Comparison of ENCODE assay signal across 19 cellular contexts in the genomic region with DNA sequence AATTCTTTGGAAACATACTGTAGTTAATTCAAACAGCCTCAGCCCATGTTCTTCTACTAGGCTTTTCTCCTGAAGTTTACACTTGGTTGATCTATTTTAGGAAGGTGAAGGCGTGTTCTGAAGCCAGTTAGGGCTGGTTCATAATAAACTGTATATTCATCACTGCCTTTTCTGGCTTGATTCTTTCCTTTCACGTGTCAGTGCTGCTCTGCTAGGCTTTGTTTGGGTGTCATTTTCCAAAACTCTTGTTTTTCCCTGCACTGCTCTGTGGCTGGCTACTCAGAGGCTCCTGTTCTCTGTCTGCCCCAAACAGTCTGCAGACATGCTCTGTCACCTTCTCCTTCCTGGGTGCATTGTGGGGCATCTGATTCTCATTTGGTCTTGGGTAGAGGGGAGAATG.
DNase-seq lines count a peak whose midpoint lies in the region; ATAC-seq, FAIRE-seq and TF ChIP-seq lines count a peak whose summit lies in the region.
"Had no signal": no experiment of that assay in that cellular context is flagged by ENCODE, and none has a peak within 500 bp of the region (broad histone marks: within the 10 kb centered on the region; RNA-seq: fewer than 3 reads in every experiment).

No MANE protein-coding gene starts in this region.

- no peak overlapping the region for H3K4me3 Mint-ChIP-seq in MCF 10A (ENCODE audit: unreplicated experiment)
- H3K4me3 Mint-ChIP-seq in mesothelial cell of epicardium = no peak overlapping the region

- CTCF ChIA-PET in MCF 10A (lab: Yijun Ruan, JAX) = no interaction called here

- H3K27ac Mint-ChIP-seq in MCF 10A (ENCODE audit: low read depth, unreplicated experiment) (peak overlapping the region; percentile 77), mesothelial cell of epicardium (peak overlapping the region; percentile 74)

- H3K36me3 Mint-ChIP-seq in MCF 10A (ENCODE audit: insufficient read depth, unreplicated experiment) = no peaks in the 10 kb centered on the region
- no peaks in the 10 kb centered on the region for H3K36me3 Mint-ChIP-seq in mesothelial cell of epicardium

- H3K4me3 ChIP-seq in breast epithelium (no peak overlapping the region), stomach smooth muscle (ENCODE audit: low read length in 2 of 2) (no peak overlapping the region), small intestine (ENCODE audit: low read depth in 1 of 2, low read length in 2 of 2) (no peak overlapping the region)
- H3K4me3 ChIP-seq: A549, body of pancreas had no signal

- no peak overlapping the region for H3K27ac ChIP-seq in breast epithelium
- H3K27ac ChIP-seq in stomach smooth muscle (ENCODE audit: low read length) = peak overlapping the region; percentile 24
- H3K27ac ChIP-seq in small intestine (ENCODE audit: low read depth in 1 of 2, low read length in 1 of 2) = no peak overlapping the region
- H3K27ac ChIP-seq: body of pancreas, foreskin keratinocyte had no signal

- H3K9me3 Mint-ChIP-seq in MCF 10A (ENCODE audit: unreplicated experiment) (no peaks in the 10 kb centered on the region), mesothelial cell of epicardium (no peaks in the 10 kb centered on the region)

- H3K27me3 Mint-ChIP-seq in MCF 10A (ENCODE audit: insufficient read depth, unreplicated experiment) (no peaks in the 10 kb centered on the region), mesothelial cell of epicardium (ENCODE audit: low read depth) (no peaks in the 10 kb centered on the region)

- TF ChIP-seq POLR2A in breast epithelium (IDR thresholded peaks at IDR 0.05) = no peak

- H3K27me3 ChIP-seq in breast epithelium (no peaks in the 10 kb centered on the region), stomach smooth muscle (ENCODE audit: control insufficient read depth in 1 of 2, insufficient read depth in 2 of 2, low read length in 2 of 2) (no peaks in the 10 kb centered on the region), small intestine (ENCODE audit: control insufficient read depth in 2 of 2, insufficient read depth in 2 of 2, low read length in 2 of 2) (no peaks in the 10 kb centered on the region)
- H3K27me3 ChIP-seq: body of pancreas, foreskin keratinocyte had no signal

- no peak for FAIRE-seq in small intestine (lab: Jason Lieb, UNC)
- FAIRE-seq: A549, TTC549 had no signal

- H3K36me3 ChIP-seq in breast epithelium (no peaks in the 10 kb centered on the region), stomach smooth muscle (ENCODE audit: control insufficient read depth in 2 of 2, insufficient read depth in 2 of 2, low read length in 2 of 2) (no peaks in the 10 kb centered on the region), small intestine (ENCODE audit: control insufficient read depth in 2 of 2, insufficient read depth in 2 of 2, low read length in 2 of 2) (no peaks in the 10 kb centered on the region)

- ATAC-seq in HG02588 (IDR thresholded peaks at IDR 0.05; ENCODE audit: unreplicated experiment) = no peak
- ATAC-seq: A549, body of pancreas, foreskin keratinocyte, right cardiac atrium had no signal

- no peaks in the 10 kb centered on the region for H3K4me1 ChIP-seq in breast epithelium
- peaks cover 15% of the 10 kb centered on the region for H3K4me1 ChIP-seq in stomach smooth muscle (ENCODE audit: control insufficient read depth, insufficient read depth, low read length)
- H3K4me1 ChIP-seq in small intestine (ENCODE audit: control insufficient read depth in 2 of 2, insufficient read depth in 1 of 2, low read depth in 1 of 2, low read length in 1 of 2) = no peaks in the 10 kb centered on the region
- H3K4me1 ChIP-seq: foreskin keratinocyte had no signal

- POLR2A ChIA-PET in MCF 10A (lab: Yijun Ruan, JAX) = no interaction called here

- H3K4me1 Mint-ChIP-seq in MCF 10A (ENCODE audit: insufficient read depth, unreplicated experiment) = peaks cover 13% of the 10 kb centered on the region
- peaks cover 26% of the 10 kb centered on the region for H3K4me1 Mint-ChIP-seq in mesothelial cell of epicardium

- no TSS peak for BruUV-seq in MCF 10A (replicated peaks; lab: Mats Ljungman, UMichigan)

- TF ChIP-seq CTCF in MCF 10A (IDR thresholded peaks at IDR 0.05; ENCODE audit: unreplicated experiment) (no peak), breast epithelium (IDR thresholded peaks at IDR 0.05) (no peak), mesothelial cell of epicardium (IDR thresholded peaks at IDR 0.05; ENCODE audit: unreplicated experiment) (no peak)

- intact Hi-C loops in MCF 10A (cut with micrococcal nuclease) (no loop called here), breast epithelium (cut with DNase I; ENCODE audit: low total_unique reads) (no loop called here)

- no peak overlapping the region for H3K9ac ChIP-seq in stomach smooth muscle (ENCODE audit: low read length in 2 of 2)

- H3K9me3 ChIP-seq in breast epithelium (no peaks in the 10 kb centered on the region), stomach smooth muscle (ENCODE audit: control insufficient read depth in 2 of 2, low read length in 2 of 2) (no peaks in the 10 kb centered on the region), small intestine (ENCODE audit: control insufficient read depth, low read depth) (no peaks in the 10 kb centered on the region)
- H3K9me3 ChIP-seq: A549, body of pancreas had no signal

- DNase-seq in MCF 10A (ENCODE audit: unreplicated experiment) = peak; percentile 18
- no peak for DNase-seq in breast epithelium (ENCODE audit: low spot score in 2 of 2)
- peak; percentile 48 for DNase-seq in dedifferentiated amniotic fluid mesenchymal stem cell (ENCODE audit: extremely low spot score)
- no peak for DNase-seq in mesothelial cell of epicardium (ENCODE audit: low spot score in 2 of 2, unreplicated experiment in 2 of 2)
- no peak for DNase-seq in ureter (ENCODE audit: low spot score)
- no peak for DNase-seq in small intestine
- DNase-seq: activated effector memory CD4-positive, alpha-beta T cell treated with Interleukin-2 at 50 U/mL for 16 hours; body of pancreas; COR-L47; effector memory CD4-positive, alpha-beta T cell; NCI-H1048; NCI-H446; right cardiac atrium; stimulated activated CD4-positive, alpha-beta T cell treated with anti-CD3 and anti-CD28 coated beads, Interleukin-4, amount 100 ng/mL, for 4 hours had no signal

- WGBS in small intestine, 3 donors = 42 to 53% (median 48%) methylated on average over 2 of the region's 2 CpGs

Comparison
In these comparisons a context has a peak if more than half of its experiments do, and no peak if none do; other contexts are left out.
1. DNase-seq: peak in MCF 10A (single experiment) and dedifferentiated amniotic fluid mesenchymal stem cell (single experiment); none in breast epithelium (0 of 2), mesothelial cell of epicardium (0 of 2), ureter (single experiment) and small intestine (single experiment).